ENCODE assay signal across 8 cellular contexts in the genomic region with DNA sequence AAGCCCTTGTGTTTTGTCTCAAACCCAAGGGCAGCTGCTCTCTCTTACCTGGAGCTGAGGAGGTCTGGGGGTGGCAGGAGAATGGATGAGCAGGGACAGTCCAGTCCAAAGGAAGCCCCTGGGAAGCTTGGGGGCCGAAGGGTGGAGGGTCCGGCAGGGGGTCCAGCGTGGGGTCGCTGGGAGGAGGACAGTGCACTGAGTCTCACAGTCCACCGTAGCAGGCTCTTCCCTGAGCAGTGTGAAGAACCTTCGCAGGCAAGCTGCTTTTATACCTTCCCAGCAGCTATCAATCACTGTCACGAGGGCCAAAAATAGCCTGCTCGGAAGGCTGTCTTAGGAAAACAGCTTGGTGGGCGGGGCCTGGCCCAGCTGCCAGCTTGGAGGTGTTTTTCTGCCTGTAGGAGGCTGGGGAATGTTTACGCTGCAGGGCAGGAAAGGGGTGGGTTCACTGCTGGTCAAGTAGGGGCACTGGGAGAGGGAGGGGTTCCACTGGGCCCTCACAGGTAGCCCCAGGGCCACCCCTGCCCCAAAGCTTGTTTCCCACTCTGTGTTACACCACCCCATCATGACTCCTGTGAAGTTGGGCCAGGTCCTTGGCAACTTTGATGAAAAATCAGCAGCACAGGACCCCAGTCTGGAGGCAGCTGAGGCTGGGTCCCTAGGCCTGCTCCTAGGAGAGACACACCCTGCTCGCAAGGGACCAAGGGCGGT. TPM values are rescaled to one million over a fixed set of nuclear protein-coding genes. Genes with fewer than 3 reads are reported as not detected.
DNase-seq lines count a peak whose midpoint lies in the region; ATAC-seq and TF ChIP-seq lines count a peak whose summit lies in the region.

A gene with protein sequence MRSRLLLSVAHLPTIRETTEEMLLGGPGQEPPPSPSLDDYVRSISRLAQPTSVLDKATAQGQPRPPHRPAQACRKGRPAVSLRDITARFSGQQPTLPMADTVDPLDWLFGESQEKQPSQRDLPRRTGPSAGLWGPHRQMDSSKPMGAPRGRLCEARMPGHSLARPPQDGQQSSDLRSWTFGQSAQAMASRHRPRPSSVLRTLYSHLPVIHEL (minus strand): TSS at position 240 of the 711 bp plus-strand sequence. CDS start 779 bp downstream, outside the sequence.

- H3K27ac ChIP-seq in HEK293 (ENCODE audit: extremely low read depth, low read depth, low read length) (peak within 1 kb of the TSS; percentile 68), sigmoid colon (peak within 1 kb of the TSS; percentile 88 to 92 (median 90))

- CTCF ChIA-PET in HEK293 (lab: Yijun Ruan, JAX): interaction anchor here (1.5 to 2.4 kb wide), 2 partner anchors 12 to 46 kb away, joined by 5 to 10 read pairs; no protein-coding TSS in a partner anchor

- DNase-seq in Caki2 (ENCODE audit: low read depth): peak; percentile 90
- DNase-seq in NCI-H510A treated with DMSO at 0.1 percent for 48 hours (lab: John Stamatoyannopoulos, UW): peak; percentile 77
- peak; percentile 79 for DNase-seq in brain pericyte (ENCODE audit: low read depth, low spot score)
- DNase-seq in sigmoid colon: peak; percentile 98
- no peak for DNase-seq in activated CD8-positive, alpha-beta memory T cell treated with anti-CD3 and anti-CD28 coated beads for 24 hours

- intact Hi-C loops in sigmoid colon (cut with DNase I): loop anchor here (5.0 kb wide), 1 partner anchor 101 kb away; no protein-coding TSS in a partner anchor

- TF ChIP-seq POLR2A in sigmoid colon (IDR thresholded peaks at IDR 0.05): peak; percentile 98 to 99

- TF ChIP-seq EP300 in sigmoid colon (IDR thresholded peaks at IDR 0.05): peak in 2 of 4 donors; percentile 82 to 84

- H3K27me3 ChIP-seq in iPS-15b (ENCODE audit: control insufficient read depth, insufficient read depth, low read length) (no peaks in the 10 kb centered on the region), sigmoid colon (no peaks in the 10 kb centered on the region)

- in situ Hi-C loops in Caki2 (cut with HindIII; ENCODE audit: low pct_unique_long_range_greater_than_20kb, low sequenced_read_pairs): no loop called here

- TF ChIP-seq CTCF in HEK293 (tag by site-specific recombination; IDR thresholded peaks at IDR 0.05): peak; percentile 35
- TF ChIP-seq CTCF in sigmoid colon (IDR thresholded peaks at IDR 0.05): peak in 2 of 4 experiments; percentile 4 to 35

- ATAC-seq in HG03342 (IDR thresholded peaks at IDR 0.05; ENCODE audit: unreplicated experiment): no peak

- peak within 1 kb of the TSS; percentile 2 for H3K9ac ChIP-seq in iPS-15b (ENCODE audit: low read depth, low read length)

- POLR2A ChIA-PET in HEK293 (lab: Yijun Ruan, JAX): interaction anchor here (0.6 to 1.3 kb wide), 17 partner anchors 8 to 1076 kb away, joined by 3 to 10 read pairs (median 4); partner anchors contain the start of gene RASSF4

- peak within 1 kb of the TSS; percentile 20 for H3K4me3 ChIP-seq in HEK293 (ENCODE audit: low read depth, low read length)
- H3K4me3 ChIP-seq in iPS-15b (ENCODE audit: low read depth, low read length): peak within 1 kb of the TSS; percentile 26
- peak within 1 kb of the TSS; percentile 54 to 64 (median 54) for H3K4me3 ChIP-seq in sigmoid colon

- H3K4me1 ChIP-seq in HEK293 (ENCODE audit: control insufficient read depth, insufficient read depth, low read length) (peaks cover 26% of the 10 kb centered on the region), iPS-15b (ENCODE audit: control insufficient read depth, insufficient read depth, low read length) (peaks cover 50% of the 10 kb centered on the region), sigmoid colon (peaks cover 0 to 94% (median 90%) of the 10 kb centered on the region in 4 donors)

- H3K36me3 ChIP-seq in HEK293 (ENCODE audit: control insufficient read depth in 2 of 2, insufficient read depth in 1 of 2, low read length in 2 of 2) (peaks cover 0 to 5% of the 10 kb centered on the region in 2 experiments; a peak in 1 of 3 replicates), iPS-15b (ENCODE audit: control insufficient read depth, insufficient read depth, low read length) (no peaks in the 10 kb centered on the region), sigmoid colon (peaks cover 0 to 19% (median 9%) of the 10 kb centered on the region in 4 donors)

- 8 to 21% methylated on average over 12 of the region's 12 CpGs for WGBS in sigmoid colon, 2 donors

- H3K9me3 ChIP-seq in HEK293 (ENCODE audit: control insufficient read depth, insufficient read depth, low read depth, low read length) (no peaks in the 10 kb centered on the region), iPS-15b (ENCODE audit: control insufficient read depth, insufficient read depth, low read length) (no peaks in the 10 kb centered on the region), sigmoid colon (no peaks in the 10 kb centered on the region)

TF ChIP-seq in HEK293, 187 proteins besides CTCF, POLR2A, EP300 and RAD21 (continues in another document):
- TF ChIP-seq ZNF76 (tag by site-specific recombination; IDR thresholded peaks at IDR 0.05; ENCODE audit: borderline replicate concordance, low read depth) (peak; percentile 42; the same call in 1 of the 2 replicates), SP3 (tag by site-specific recombination; IDR thresholded peaks at IDR 0.05) (peak; percentile 72), ZNF18 (tag by site-specific recombination; IDR thresholded peaks at IDR 0.05) (peak; percentile 75; the same call in 1 of the 2 replicates), HOXD13 (CRISPR knock-in tag; IDR thresholded peaks at IDR 0.05; ENCODE audit: borderline replicate concordance) (no peak), KLF1 (tag by site-specific recombination; IDR thresholded peaks at IDR 0.05) (peak; percentile 77), ZNF394 (tag by site-specific recombination; IDR thresholded peaks at IDR 0.05; ENCODE audit: borderline replicate concordance) (no peak; the same call in 1 of the 2 replicates), ZNF341 (tag by site-specific recombination; IDR thresholded peaks at IDR 0.05; ENCODE audit: low read depth) (peak; percentile 82), PATZ1 (tag by site-specific recombination; IDR thresholded peaks at IDR 0.05) (peak; percentile 70), ZXDB (tag by site-specific recombination; IDR thresholded peaks at IDR 0.05) (peak; percentile 72), ZNF114 (tag by site-specific recombination; IDR thresholded peaks at IDR 0.05) (no peak), ZIC2 (tag by site-specific recombination; IDR thresholded peaks at IDR 0.05) (peak; percentile 47; the same call in 1 of the 2 replicates), ZBTB17 (tag by site-specific recombination; IDR thresholded peaks at IDR 0.05) (peak; percentile 50; the same call in 1 of the 2 replicates), INSM2 (tag by site-specific recombination; IDR thresholded peaks at IDR 0.05) (0 out of 2 replicates have a peak, but pooled peaks have one; percentile 21), OVOL3 (tag by site-specific recombination; IDR thresholded peaks at IDR 0.05) (no peak)
- TF ChIP-seq, protein P1, sequence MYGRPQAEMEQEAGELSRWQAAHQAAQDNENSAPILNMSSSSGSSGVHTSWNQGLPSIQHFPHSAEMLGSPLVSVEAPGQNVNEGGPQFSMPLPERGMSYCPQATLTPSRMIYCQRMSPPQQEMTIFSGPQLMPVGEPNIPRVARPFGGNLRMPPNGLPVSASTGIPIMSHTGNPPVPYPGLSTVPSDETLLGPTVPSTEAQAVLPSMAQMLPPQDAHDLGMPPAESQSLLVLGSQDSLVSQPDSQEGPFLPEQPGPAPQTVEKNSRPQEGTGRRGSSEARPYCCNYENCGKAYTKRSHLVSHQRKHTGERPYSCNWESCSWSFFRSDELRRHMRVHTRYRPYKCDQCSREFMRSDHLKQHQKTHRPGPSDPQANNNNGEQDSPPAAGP (tag by site-specific recombination; IDR thresholded peaks at IDR 0.05): peak; percentile 19

RNA-seq across cellular contexts. Expression of the gene that starts here (rescaled TPM):
- 0.43 and 2.8 TPM in 2 replicates for total RNA-seq in Caki2 (2014; rRNA removed; shearing (Covaris generic); ENCODE audit: low replicate concordance)
- total RNA-seq in sigmoid colon: 100 to 1,000 TPM in 1 of 4 donors, 10 to 100 TPM in 3; 47.8 to 294 (median 54.7) TPM
- 10 to 100 TPM; 16.0 to 58.3 (median 53.6) TPM for polyA plus RNA-seq in sigmoid colon

Comparison
In these comparisons a context has a peak if more than half of its experiments do, and no peak if none do; other contexts are left out.
1. RNA of the gene that starts here (total RNA-seq): 47.8 to 294 TPM in sigmoid colon; 0.43 to 2.8 TPM in Caki2; every median in the first group is over 10 times any median in the second.
2. Peak in every context shown above with its lines, with median percentiles within 50 percentile points of each other: H3K4me3 ChIP-seq.